In genomic region chr20:25008388-25009217, GRCh38 we compare ENCODE assay signal across 25 cellular contexts. TPM values are rescaled to one million over a fixed set of nuclear protein-coding genes. Genes with fewer than 3 reads are reported as not detected.
DNase-seq lines count a peak whose midpoint lies in the region; ATAC-seq and TF ChIP-seq lines count a peak whose summit lies in the region.
"Had no signal": no experiment of that assay in that cellular context is flagged by ENCODE, and none has a peak within 500 bp of the region (broad histone marks: within the 10 kb centered on the region; RNA-seq: fewer than 3 reads in every experiment).

No MANE protein-coding gene starts in this region.

- in situ Hi-C loops in gastrocnemius medialis (cut with MboI; ENCODE audit: low sequenced_read_pairs in 4 of 4), result no loop called here

- no peak for TF ChIP-seq POLR2A in spleen (IDR thresholded peaks at IDR 0.05)
- no peak for TF ChIP-seq POLR2A in gastrocnemius medialis (IDR thresholded peaks at IDR 0.05)

- peaks cover 0 to 21% of the 10 kb centered on the region in 2 donors for H3K4me1 ChIP-seq in right atrium auricular region
- H3K4me1 ChIP-seq in spleen, result no peaks in the 10 kb centered on the region
- peaks cover 18 to 20% of the 10 kb centered on the region in 2 donors for H3K4me1 ChIP-seq in gastrocnemius medialis
- H3K4me1 ChIP-seq: testis had no signal

- ATAC-seq in HG02970 (IDR thresholded peaks at IDR 0.05; ENCODE audit: low FRiP score, unreplicated experiment) (no peak), gastrocnemius medialis (no peak), HG02678 (IDR thresholded peaks at IDR 0.05; ENCODE audit: unreplicated experiment) (no peak)
- ATAC-seq: effector memory CD8-positive, alpha-beta T cell; GM12878; stimulated activated naive B cell treated with anti-CD40 and anti-IgM and Interleukin-4, amounts not matched to agents 10 μg/mL and 1 μg/mL and 100 μg/mL, for 72 hours had no signal

- H3K9me3 ChIP-seq in right atrium auricular region (no peaks in the 10 kb centered on the region), spleen (no peaks in the 10 kb centered on the region), gastrocnemius medialis (no peaks in the 10 kb centered on the region)
- H3K9me3 ChIP-seq: body of pancreas, testis had no signal

- H3K36me3 ChIP-seq in right atrium auricular region (peaks cover 58% of the 10 kb centered on the region), spleen (peaks cover 2 to 100% (median 79%) of the 10 kb centered on the region in 6 donors), gastrocnemius medialis (peaks cover 0 to 45% of the 10 kb centered on the region in 2 donors)

- H3K27ac ChIP-seq in VCaP (peak overlapping the region; percentile 95), right atrium auricular region (peak overlapping the region; percentile 82), spleen (no peak overlapping the region), gastrocnemius medialis (no peak overlapping the region)
- H3K27ac ChIP-seq: testis had no signal

- DNase-seq in activated CD8-positive, alpha-beta memory T cell treated with anti-CD3 and anti-CD28 coated beads for 24 hours, result peak; percentile 38
- DNase-seq in activated CD8-positive, alpha-beta memory T cell treated with anti-CD3 and anti-CD28 coated beads, Interleukin-2, amount 50 U/mL, for 4 hours, result no peak
- DNase-seq in right atrium auricular region (ENCODE audit: low spot score) (no peak), spleen (peak; percentile 64), gastrocnemius medialis (no peak)
- DNase-seq: 8988T; activated CD4-positive, alpha-beta T cell treated with anti-CD3 and anti-CD28 coated beads for 1 hour; CD4-positive, CD25-positive, alpha-beta regulatory T cell; effector memory CD8-positive, alpha-beta T cell; IMR-90; NCI-H1092 treated with DMSO at 0.1 percent for 48 hours; NCI-H1930; NCI-H526 treated with DMSO at 0.1 percent for 48 hours; nucleus accumbens; stimulated activated CD4-positive, alpha-beta T cell treated with anti-CD3 and anti-CD28 coated beads, Interleukin-4, amount 100 ng/mL, for 24 hours; stimulated activated naive B cell treated with anti-CD40 and anti-IgM and Interleukin-4, amounts not matched to agents 10 μg/mL and 1 μg/mL and 100 μg/mL, for 72 hours; testis had no signal

- TF ChIP-seq CTCF in VCaP (conservative IDR thresholded peaks at IDR 0.05), result no peak
- TF ChIP-seq CTCF in right atrium auricular region (IDR thresholded peaks at IDR 0.05), result no peak
- no peak for TF ChIP-seq CTCF in spleen (IDR thresholded peaks at IDR 0.05 in 8 of 11, conservative IDR thresholded peaks at IDR 0.05 in 3 of 11)
- no peak for TF ChIP-seq CTCF in gastrocnemius medialis (IDR thresholded peaks at IDR 0.05 in 4 of 5, conservative IDR thresholded peaks at IDR 0.05 in 1 of 5)

- H3K4me3 ChIP-seq in right atrium auricular region, result no peak overlapping the region
- H3K4me3 ChIP-seq in spleen, result no peak overlapping the region
- no peak overlapping the region for H3K4me3 ChIP-seq in gastrocnemius medialis
- H3K4me3 ChIP-seq: body of pancreas, GM12878, lung, testis had no signal

- intact Hi-C loops in spleen (cut with DNase I; ENCODE audit: low total_unique reads), result loop anchor here (10.0 kb wide), 1 partner anchor 166 kb away; no protein-coding TSS in a partner anchor
- intact Hi-C loops in gastrocnemius medialis (cut with DNase I; ENCODE audit: low total_unique reads), result no loop called here

- H3K27me3 ChIP-seq in right atrium auricular region (no peaks in the 10 kb centered on the region), spleen (replicated peaks in 1 of 7) (no peaks in the 10 kb centered on the region), gastrocnemius medialis (no peaks in the 10 kb centered on the region)
- H3K27me3 ChIP-seq: body of pancreas, testis had no signal

- WGBS in spleen, 5 donors, result 92 to 99% (median 95%) methylated on average over 10 to 11 of the region's 11 CpGs

RNA-seq across cellular contexts. Expression of gene APMAP, which starts 16.1 kb away (rescaled TPM):
- 10 to 100 TPM; 30.3 to 30.5 TPM for total RNA-seq in right atrium auricular region
- total RNA-seq in spleen, result 100 to 1,000 TPM in 1 of 7 donors, 10 to 100 TPM in 6; 57.9 to 104 (median 78.8) TPM
- 10 to 100 TPM; 26.5 to 36.0 (median 31.5) TPM for polyA plus RNA-seq in spleen
- 100 to 1,000 TPM in 1 of 4 donors, 10 to 100 TPM in 3; 24.2 to 108 (median 29.3) TPM for total RNA-seq in gastrocnemius medialis

RNA-seq across cellular contexts. Expression of gene ACSS1, which starts 49.3 kb away (rescaled TPM):
- total RNA-seq in right atrium auricular region (10 to 100 TPM; 25.6 to 26.4 TPM), spleen (10 to 100 TPM; 34.0 to 50.8 (median 41.3) TPM), gastrocnemius medialis (10 to 100 TPM; 11.4 to 84.6 (median 11.8) TPM)
- polyA plus RNA-seq in spleen, result 10 to 100 TPM; 20.3 to 26.8 (median 26.3) TPM

RNA-seq across cellular contexts. Expression of gene CST7, which starts 59.5 kb away (rescaled TPM):
- 1 to 10 TPM; 2.7 to 3.2 TPM for total RNA-seq in right atrium auricular region
- total RNA-seq in spleen, result 100 to 1,000 TPM in 3 of 7 donors, 10 to 100 TPM in 4; 51.4 to 298 (median 95.5) TPM
- polyA plus RNA-seq in spleen, result 10 to 100 TPM; 23.1 to 51.6 (median 37.2) TPM
- 1 to 10 TPM in 2 of 4 donors, under 1 TPM in 1, not detected in 1; 0.91 to 1.9 (median 1.0) TPM for total RNA-seq in gastrocnemius medialis
- total RNA-seq: Daoy, frontal cortex, GM12878, IMR-90 had no signal
- polyA plus RNA-seq: IMR-90 had no signal

Comparison
In these comparisons a context has a peak if more than half of its experiments do, and no peak if none do; other contexts are left out.
1. DNase-seq: peak in activated CD8-positive, alpha-beta memory T cell treated with anti-CD3 and anti-CD28 coated beads for 24 hours (single experiment) and spleen (single experiment); none in activated CD8-positive, alpha-beta memory T cell treated with anti-CD3 and anti-CD28 coated beads, Interleukin-2, amount 50 U/mL, for 4 hours (single experiment), right atrium auricular region (single experiment) and gastrocnemius medialis (0 of 2).
2. H3K27ac ChIP-seq: peak in VCaP (single experiment) and right atrium auricular region (2 of 2); none in spleen (0 of 8) and gastrocnemius medialis (0 of 4).
3. RNA of gene CST7, which starts 59.5 kb away (total RNA-seq): 51.4 to 298 TPM in spleen; 2.7 to 3.2 TPM in right atrium auricular region and 0.91 to 1.9 TPM in gastrocnemius medialis; every median in the first group is over 10 times any median in the second.